9 cellular contexts compared by ENCODE assay signal in genomic region chr3:122299872-122300460, GRCh38. TPM values are rescaled to one million over a fixed set of nuclear protein-coding genes. Genes with fewer than 3 reads are reported as not detected.
A peak's percentile ranks its signal among the peaks of the same experiment; 100 is the strongest.
DNase-seq lines count a peak whose midpoint lies in the region; ATAC-seq, FAIRE-seq and TF ChIP-seq lines count a peak whose summit lies in the region.
"Had no signal": no experiment of that assay in that cellular context is flagged by ENCODE, and none has a peak within 500 bp of the region (broad histone marks: within the 10 kb centered on the region; RNA-seq: fewer than 3 reads in every experiment).

No MANE protein-coding gene starts in this region.

- peaks cover 0 to 11% (median 3%) of the 10 kb centered on the region in 5 experiments for H3K9me3 Mint-ChIP-seq in brain
- H3K9me3 Mint-ChIP-seq: central memory CD8-positive, alpha-beta T cell had no signal

- no peaks in the 10 kb centered on the region for H3K36me3 Mint-ChIP-seq in brain

- H3K27me3 Mint-ChIP-seq in brain: peaks cover 7% of the 10 kb centered on the region
- H3K27me3 Mint-ChIP-seq: central memory CD8-positive, alpha-beta T cell had no signal

- H3K4me1 Mint-ChIP-seq in brain: no peaks in the 10 kb centered on the region
- H3K4me1 Mint-ChIP-seq: central memory CD8-positive, alpha-beta T cell had no signal

- no peak overlapping the region for H3K4me3 Mint-ChIP-seq in brain
- H3K4me3 Mint-ChIP-seq: central memory CD8-positive, alpha-beta T cell had no signal

- no peaks in the 10 kb centered on the region for H3K9me3 ChIP-seq in mucosa of descending colon

- no peak overlapping the region for H3K27ac Mint-ChIP-seq in brain

- intact Hi-C loops in mucosa of descending colon (cut with DNase I, micrococcal nuclease): no loop called here

- no peak for ATAC-seq in mucosa of descending colon
- no peak for ATAC-seq in GM21576 (IDR thresholded peaks at IDR 0.05; ENCODE audit: unreplicated experiment)
- no peak for ATAC-seq in HG03521 (IDR thresholded peaks at IDR 0.05; ENCODE audit: unreplicated experiment)

- FAIRE-seq in urothelium cell line (lab: Jason Lieb, UNC): no peak

- no peak overlapping the region for H3K4me3 ChIP-seq in mucosa of descending colon

- peak; percentile 21 for DNase-seq in activated T-cell treated with anti-CD3 and anti-CD28 coated beads for 24 hours (ENCODE audit: low read depth)
- no peak for DNase-seq in activated T-cell treated with anti-CD3 and anti-CD28 coated beads, Interleukin-2, amount 50 U/mL, for 1 hour
- DNase-seq in NOMO-1 (lab: John Stamatoyannopoulos, UW; ENCODE audit: unreplicated experiment in 2 of 2): peak; percentile 50 to 58
- peak in 1 of 3 donors; percentile 67 for DNase-seq in mucosa of descending colon
- DNase-seq in urothelium cell line (ENCODE audit: low spot score): no peak

- no peaks in the 10 kb centered on the region for H3K36me3 ChIP-seq in mucosa of descending colon (ENCODE audit: low read depth)

- H3K4me1 ChIP-seq in mucosa of descending colon (ENCODE audit: low read depth): no peaks in the 10 kb centered on the region

- TF ChIP-seq CTCF in brain (conservative IDR thresholded peaks at IDR 0.05): peak; percentile 23 to 60
- peak; percentile 51 for TF ChIP-seq CTCF in mucosa of descending colon (IDR thresholded peaks at IDR 0.05)

RNA-seq across cellular contexts. Expression of gene CSTA, which starts 25.1 kb away (rescaled TPM):
- polyA plus RNA-seq in brain (ENCODE audit: insufficient read depth, low read depth, low replicate concordance): 0.51 TPM
- total RNA-seq in mucosa of descending colon: 1 to 10 TPM in 2 of 3 donors, under 1 TPM in 1; 0.96 to 1.8 (median 1.5) TPM

Comparison
In these comparisons a context has a peak if more than half of its experiments do, and no peak if none do; other contexts are left out.
1. DNase-seq: peak in activated T-cell treated with anti-CD3 and anti-CD28 coated beads for 24 hours (single experiment) and NOMO-1 (2 of 2); none in activated T-cell treated with anti-CD3 and anti-CD28 coated beads, Interleukin-2, amount 50 U/mL, for 1 hour (single experiment) and urothelium cell line (single experiment).